Comparison of ENCODE assay signal across 9 cellular contexts in the genomic region with DNA sequence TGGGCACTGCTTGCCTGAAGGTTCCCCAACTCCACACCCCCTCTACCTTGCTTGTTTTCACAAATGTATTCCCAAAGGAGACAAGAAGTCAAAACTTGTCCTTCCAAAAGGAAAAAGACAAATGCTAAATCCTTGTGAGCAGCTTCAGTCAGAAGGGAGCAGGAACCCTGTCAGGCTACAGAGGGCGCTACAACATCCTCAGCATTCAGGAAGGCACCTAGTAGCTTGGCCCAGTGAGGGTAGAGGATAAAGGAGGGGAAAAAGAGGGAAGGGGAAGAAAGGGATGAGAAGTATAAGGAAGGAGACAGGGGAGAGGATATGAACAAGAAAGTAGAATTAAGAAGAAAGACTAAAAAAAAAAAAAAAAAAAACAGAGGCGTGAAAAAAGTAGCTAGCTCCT.
DNase-seq lines count a peak whose midpoint lies in the region; ATAC-seq, FAIRE-seq and TF ChIP-seq lines count a peak whose summit lies in the region.
"Had no signal": no experiment of that assay in that cellular context is flagged by ENCODE, and none has a peak within 500 bp of the region (broad histone marks: within the 10 kb centered on the region; RNA-seq: fewer than 3 reads in every experiment).

No MANE protein-coding gene starts in this region.

- intact Hi-C loops in transverse colon (cut with DNase I; ENCODE audit: low total_unique reads): no loop called here

- peak; percentile 2 for DNase-seq in stimulated activated naive CD4-positive, alpha-beta T cell treated with Interleukin-2 at 50 U/mL for 16 hours (lab: John Stamatoyannopoulos, UW)
- no peak for DNase-seq in stimulated activated naive CD4-positive, alpha-beta T cell (lab: John Stamatoyannopoulos, UW)
- peak; percentile 10 for DNase-seq in bronchial epithelial cell (ENCODE audit: low read depth)
- DNase-seq in transverse colon: peak; percentile 22
- DNase-seq in NCI-H146 treated with DMSO at 0.1 percent for 48 hours (lab: John Stamatoyannopoulos, UW; ENCODE audit: unreplicated experiment): no peak

- H3K36me3 ChIP-seq in KOPT-K1 (ENCODE audit: insufficient read depth, low read length) (no peaks in the 10 kb centered on the region), bronchial epithelial cell (ENCODE audit: control insufficient read depth, insufficient read depth, low read length) (no peaks in the 10 kb centered on the region), transverse colon (no peaks in the 10 kb centered on the region)

- in situ Hi-C loops in transverse colon (cut with MboI; ENCODE audit: low pct_ligation_motif_present in 1 of 4, low pct_unique_long_range_greater_than_20kb in 1 of 4, low sequenced_read_pairs in 3 of 4): no loop called here

- TF ChIP-seq POLR2A in transverse colon (IDR thresholded peaks at IDR 0.05): no peak

- peak overlapping the region; percentile 13 for H3K27ac ChIP-seq in KOPT-K1 (ENCODE audit: low read depth, low read length, poor library complexity, severe bottlenecking)
- no peak overlapping the region for H3K27ac ChIP-seq in transverse colon

- ATAC-seq in GM21717 (IDR thresholded peaks at IDR 0.05; ENCODE audit: unreplicated experiment): no peak
- ATAC-seq in GM21367 (IDR thresholded peaks at IDR 0.05; ENCODE audit: unreplicated experiment): no peak
- ATAC-seq: K562 had no signal

- no peaks in the 10 kb centered on the region for H3K27me3 ChIP-seq in bronchial epithelial cell (ENCODE audit: control insufficient read depth, insufficient read depth, low read length)
- H3K27me3 ChIP-seq in transverse colon: no peaks in the 10 kb centered on the region

- WGBS in transverse colon (ENCODE audit: low coverage in 1 of 2), 2 donors: 90 to 100% methylated on average over 2 of the region's 2 CpGs

- TF ChIP-seq EP300 in transverse colon (IDR thresholded peaks at IDR 0.05; ENCODE audit: low read depth): no peak

- no peak overlapping the region for H3K4me3 ChIP-seq in bronchial epithelial cell (ENCODE audit: low read depth, low read length)
- H3K4me3 ChIP-seq in transverse colon: no peak overlapping the region
- H3K4me3 ChIP-seq: K562 had no signal

- TF ChIP-seq CTCF in bronchial epithelial cell (IDR thresholded peaks at IDR 0.05; ENCODE audit: insufficient read depth, low read length, severe bottlenecking): peak; percentile 46
- TF ChIP-seq CTCF in transverse colon (IDR thresholded peaks at IDR 0.05): peak in 2 of 5 experiments; percentile 15 to 20

- no peak for FAIRE-seq in bronchial epithelial cell (lab: Jason Lieb, UNC)
- FAIRE-seq: K562 had no signal

- H3K9me3 ChIP-seq in KOPT-K1 (ENCODE audit: insufficient read depth, low read length, poor library complexity, severe bottlenecking) (peaks cover 5% of the 10 kb centered on the region), transverse colon (no peaks in the 10 kb centered on the region)

- H3K4me1 ChIP-seq in transverse colon: peaks cover 0 to 9% (median 5%) of the 10 kb centered on the region in 4 donors

Comparison
In these comparisons a context has a peak if more than half of its experiments do, and no peak if none do; other contexts are left out.
1. DNase-seq: peak in stimulated activated naive CD4-positive, alpha-beta T cell treated with Interleukin-2 at 50 U/mL for 16 hours (single experiment), bronchial epithelial cell (single experiment) and transverse colon (single experiment); none in stimulated activated naive CD4-positive, alpha-beta T cell (0 of 6) and NCI-H146 treated with DMSO at 0.1 percent for 48 hours (single experiment).